ENCODE assay signal across 23 cellular contexts in genomic region chr4:6504900-6505496, GRCh38. TPM values are rescaled to one million over a fixed set of nuclear protein-coding genes. Genes with fewer than 3 reads are reported as not detected.
"Had no signal": no experiment of that assay in that cellular context is flagged by ENCODE, and none has a peak within 500 bp of the region (broad histone marks: within the 10 kb centered on the region; RNA-seq: fewer than 3 reads in every experiment).

No MANE protein-coding gene starts in this region.

- H3K9me3 ChIP-seq: colonic mucosa had no signal

- H3K4me3 Mint-ChIP-seq: activated CD4-positive, alpha-beta T cell treated with anti-CD3 and anti-CD28 coated beads, Interleukin-2, amount 10 ng/mL, durations not matched to agents 7 days and 5 days; activated CD8-positive, alpha-beta T cell treated with anti-CD3 and anti-CD28 coated beads, Interleukin-2, amount 10 ng/mL, durations not matched to agents 7 days and 5 days; activated naive CD8-positive, alpha-beta T cell treated with anti-CD3 and anti-CD28 coated beads, Interleukin-2, amount 10 ng/mL, durations not matched to agents 7 days and 5 days; activated T-cell treated with anti-CD3 and anti-CD28 coated beads, Interleukin-2, amount 50 U/mL, for 24 hours; endodermal cell; mesothelial cell of epicardium; natural killer cell treated with Interleukin-12 subunit alpha and Interleukin-12 subunit beta and Interleukin-15 and Interleukin-18, amount 100 ng/mL, for 72 hours; stimulated activated naive B cell treated with anti-CD40 and anti-IgM and Interleukin-4, amounts not matched to agents 10 μg/mL and 1 μg/mL and 100 μg/mL, for 72 hours had no signal

- DNase-seq: activated CD4-positive, alpha-beta T cell treated with anti-CD3 and anti-CD28 coated beads, Interleukin-2, amount 10 ng/mL, durations not matched to agents 7 days and 5 days; activated CD8-positive, alpha-beta T cell treated with anti-CD3 and anti-CD28 coated beads, Interleukin-2, amount 10 ng/mL, durations not matched to agents 7 days and 5 days; activated naive CD4-positive, alpha-beta T cell treated with Interleukin-2 at 50 U/mL for 16 hours; activated naive CD8-positive, alpha-beta T cell treated with anti-CD3 and anti-CD28 coated beads, Interleukin-2, amount 10 ng/mL, durations not matched to agents 7 days and 5 days; activated T-cell treated with anti-CD3 and anti-CD28 coated beads, Interleukin-2, amount 50 U/mL, for 24 hours; anterior cingulate cortex; brain microvascular endothelial cell; central memory CD4-positive, alpha-beta T cell; colonic mucosa; endodermal cell; foreskin melanocyte; hypothalamus; islet precursor cell; left colon; lower lobe of right lung; stimulated activated naive B cell treated with anti-CD40 and anti-IgM and Interleukin-4, amounts not matched to agents 10 μg/mL and 1 μg/mL and 100 μg/mL, for 72 hours; upper lobe of left lung had no signal

- H3K4me1 Mint-ChIP-seq: activated CD4-positive, alpha-beta T cell treated with anti-CD3 and anti-CD28 coated beads, Interleukin-2, amount 10 ng/mL, durations not matched to agents 7 days and 5 days; activated naive CD8-positive, alpha-beta T cell treated with anti-CD3 and anti-CD28 coated beads, Interleukin-2, amount 10 ng/mL, durations not matched to agents 7 days and 5 days; endodermal cell; mesothelial cell of epicardium; stimulated activated naive B cell treated with anti-CD40 and anti-IgM and Interleukin-4, amounts not matched to agents 10 μg/mL and 1 μg/mL and 100 μg/mL, for 72 hours had no signal

- H3K27ac Mint-ChIP-seq: activated CD4-positive, alpha-beta T cell treated with anti-CD3 and anti-CD28 coated beads, Interleukin-2, amount 10 ng/mL, durations not matched to agents 7 days and 5 days; activated CD8-positive, alpha-beta T cell treated with anti-CD3 and anti-CD28 coated beads, Interleukin-2, amount 10 ng/mL, durations not matched to agents 7 days and 5 days; activated naive CD8-positive, alpha-beta T cell treated with anti-CD3 and anti-CD28 coated beads, Interleukin-2, amount 10 ng/mL, durations not matched to agents 7 days and 5 days; activated T-cell treated with anti-CD3 and anti-CD28 coated beads, Interleukin-2, amount 50 U/mL, for 24 hours; activated T-helper 2 cell treated with anti-CD3 and anti-CD28 coated beads, Interferon-gamma antibody, Interleukin-2, Interleukin-4, amounts not matched to agents 10 μg/mL and 5 μg/mL and 100 μg/mL, durations not matched to agents 14 hours and 24 hours and 36 hours; endodermal cell; mesothelial cell of epicardium; natural killer cell treated with Interleukin-12 subunit alpha and Interleukin-12 subunit beta and Interleukin-15 and Interleukin-18, amount 100 ng/mL, for 72 hours; stimulated activated naive B cell treated with anti-CD40 and anti-IgM and Interleukin-4, amounts not matched to agents 10 μg/mL and 1 μg/mL and 100 μg/mL, for 72 hours had no signal

- H3K36me3 ChIP-seq: brain microvascular endothelial cell, colonic mucosa, lower lobe of right lung, thoracic aorta, upper lobe of left lung had no signal

- H3K36me3 Mint-ChIP-seq: activated naive CD8-positive, alpha-beta T cell treated with anti-CD3 and anti-CD28 coated beads, Interleukin-2, amount 10 ng/mL, durations not matched to agents 7 days and 5 days; mesothelial cell of epicardium had no signal

- H3K4me1 ChIP-seq: colonic mucosa, lower lobe of right lung, upper lobe of left lung had no signal

- H3K27ac ChIP-seq: brain microvascular endothelial cell, colonic mucosa, epithelial cell of prostate, lower lobe of right lung, thoracic aorta, upper lobe of left lung had no signal

- H3K27me3 Mint-ChIP-seq: activated CD4-positive, alpha-beta T cell treated with anti-CD3 and anti-CD28 coated beads, Interleukin-2, amount 10 ng/mL, durations not matched to agents 7 days and 5 days had no signal

- H3K27me3 ChIP-seq: brain microvascular endothelial cell, colonic mucosa, upper lobe of left lung had no signal

- H3K4me3 ChIP-seq: colonic mucosa, lower lobe of right lung, thoracic aorta, upper lobe of left lung had no signal

- ATAC-seq: activated CD4-positive, CD25-positive, alpha-beta regulatory T cell treated with anti-CD3 and anti-CD28 coated beads, Interleukin-2, amount 50 U/mL, for 24 hours; activated CD8-positive, alpha-beta T cell treated with anti-CD3 and anti-CD28 coated beads, Interleukin-2, amount 10 ng/mL, durations not matched to agents 7 days and 5 days; left colon; lower lobe of right lung; natural killer cell treated with Interleukin-12 subunit alpha and Interleukin-12 subunit beta and Interleukin-15 and Interleukin-18, amount 100 ng/mL, for 72 hours; stimulated activated naive B cell treated with anti-CD40 and anti-IgM and Interleukin-4, amounts not matched to agents 10 μg/mL and 1 μg/mL and 100 μg/mL, for 72 hours had no signal

RNA-seq across cellular contexts. Expression of gene PPP2R2C, which starts 32.6 kb away (rescaled TPM):
- total RNA-seq: activated CD4-positive, alpha-beta T cell treated with anti-CD3 and anti-CD28 coated beads, Interleukin-2, amount 10 ng/mL, durations not matched to agents 7 days and 5 days; activated CD8-positive, alpha-beta T cell treated with anti-CD3 and anti-CD28 coated beads, Interleukin-2, amount 10 ng/mL, durations not matched to agents 7 days and 5 days; activated naive CD8-positive, alpha-beta T cell treated with anti-CD3 and anti-CD28 coated beads, Interleukin-2, amount 10 ng/mL, durations not matched to agents 7 days and 5 days; activated T-helper 2 cell treated with anti-CD3 and anti-CD28 coated beads, Interferon-gamma antibody, Interleukin-2, Interleukin-4, amounts not matched to agents 10 μg/mL and 5 μg/mL and 100 μg/mL, durations not matched to agents 14 hours and 24 hours and 36 hours; lower lobe of right lung; natural killer cell treated with Interleukin-12 subunit alpha and Interleukin-12 subunit beta and Interleukin-15 and Interleukin-18, amount 100 ng/mL, for 72 hours had no signal
